12 cellular contexts compared by ENCODE assay signal in genomic region chrX:13418126-13419091, GRCh38.
DNase-seq lines count a peak whose midpoint lies in the region; FAIRE-seq and TF ChIP-seq lines count a peak whose summit lies in the region.
"Had no signal": no experiment of that assay in that cellular context is flagged by ENCODE, and none has a peak within 500 bp of the region (broad histone marks: within the 10 kb centered on the region; RNA-seq: fewer than 3 reads in every experiment).

No MANE protein-coding gene starts in this region.

- H2BK12ac ChIP-seq in mesenchymal stem cell (ENCODE audit: low read length in 2 of 2): no peak overlapping the region

- H2AFZ ChIP-seq in mesenchymal stem cell (ENCODE audit: low read depth, low read length): no peak overlapping the region

- WGBS in mesenchymal stem cell: 53% methylated on average over 4 of the region's 8 CpGs

- H3K4me1 ChIP-seq in mesenchymal stem cell (ENCODE audit: control insufficient read depth, insufficient read depth, low read depth, low read length): peaks cover 2% of the 10 kb centered on the region
- H3K4me1 ChIP-seq: heart left ventricle had no signal

- H3K9me3 ChIP-seq in mesenchymal stem cell (ENCODE audit: control insufficient read depth, low read length): no peaks in the 10 kb centered on the region
- H3K9me3 ChIP-seq: heart left ventricle, thoracic aorta had no signal

- DNase-seq in ACHN (peak; percentile 35), mesenchymal stem cell (no peak), HUDEP-2 (lab: John Stamatoyannopoulos, UW; ENCODE audit: unreplicated experiment in 76 of 76) (no peak), NCI-H1417 (lab: John Stamatoyannopoulos, UW) (no peak), NCI-H1105 treated with DMSO at 0.1 percent for 48 hours (lab: John Stamatoyannopoulos, UW) (no peak), H54 (ENCODE audit: insufficient read length, low spot score) (no peak)
- DNase-seq: activated gamma-delta T cell; CD4-positive, CD25-positive, alpha-beta regulatory T cell; heart left ventricle had no signal

- H3K18ac ChIP-seq in mesenchymal stem cell (ENCODE audit: low read depth in 1 of 2, low read length in 2 of 2): no peak overlapping the region

- no peak for TF ChIP-seq CTCF in brain (conservative IDR thresholded peaks at IDR 0.05)

- in situ Hi-C loops in ACHN (cut with HindIII; ENCODE audit: low pct_ligation_motif_present, low pct_unique_long_range_greater_than_20kb, low sequenced_read_pairs): no loop called here

- no peak overlapping the region for H3K4me3 ChIP-seq in mesenchymal stem cell (ENCODE audit: insufficient read depth in 1 of 2, low read depth in 1 of 2, low read length in 2 of 2)
- H3K4me3 ChIP-seq: heart left ventricle, thoracic aorta had no signal

- H3K4me2 ChIP-seq in mesenchymal stem cell (ENCODE audit: low read length, poor library complexity, severe bottlenecking): no peak overlapping the region

- H2BK5ac ChIP-seq in mesenchymal stem cell (ENCODE audit: low read depth, low read length, poor library complexity, severe bottlenecking): no peak overlapping the region

- H3K36me3 Mint-ChIP-seq in IgD-negative memory B cell (no peaks in the 10 kb centered on the region), brain (no peaks in the 10 kb centered on the region)
- H3K36me3 Mint-ChIP-seq: CD4-positive, CD25-positive, alpha-beta regulatory T cell had no signal

- no peak for FAIRE-seq in H54 (lab: Jason Lieb, UNC)

- H3K27me3 ChIP-seq in mesenchymal stem cell (ENCODE audit: control insufficient read depth in 1 of 2, insufficient read depth in 1 of 2, low read length in 2 of 2): no peaks in the 10 kb centered on the region

- H4K8ac ChIP-seq in mesenchymal stem cell (ENCODE audit: low read length): no peak overlapping the region

- H3K4me3 Mint-ChIP-seq in IgD-negative memory B cell (peak overlapping the region; percentile 65 to 94 (median 80)), brain (no peak overlapping the region)
- H3K4me3 Mint-ChIP-seq: CD4-positive, CD25-positive, alpha-beta regulatory T cell had no signal

- no peaks in the 10 kb centered on the region for H3K79me1 ChIP-seq in mesenchymal stem cell (replicated peaks; ENCODE audit: low read length, poor library complexity, severe bottlenecking)

- H3K9me3 Mint-ChIP-seq in IgD-negative memory B cell (peaks cover 4 to 7% (median 5%) of the 10 kb centered on the region in 3 donors), brain (peaks cover 0 to 6% (median 3%) of the 10 kb centered on the region in 5 experiments)

- no peak overlapping the region for H3K4ac ChIP-seq in mesenchymal stem cell (ENCODE audit: low read depth in 1 of 2, low read length in 2 of 2)

- H3K27ac Mint-ChIP-seq in IgD-negative memory B cell: peak overlapping the region in 2 of 3 donors; percentile 77 to 94
- H3K27ac Mint-ChIP-seq in brain: peak overlapping the region in 3 of 5 experiments; percentile 48 to 79 (median 68)
- H3K27ac Mint-ChIP-seq: CD4-positive, CD25-positive, alpha-beta regulatory T cell had no signal

- H3K36me3 ChIP-seq in mesenchymal stem cell (ENCODE audit: control insufficient read depth in 1 of 2, insufficient read depth in 2 of 2, low read depth in 1 of 2, low read length in 2 of 2): no peaks in the 10 kb centered on the region
- H3K36me3 ChIP-seq: heart left ventricle, thoracic aorta had no signal

- H3K27me3 Mint-ChIP-seq in IgD-negative memory B cell: peaks cover 3% of the 10 kb centered on the region
- H3K27me3 Mint-ChIP-seq in brain: no peaks in the 10 kb centered on the region
- H3K27me3 Mint-ChIP-seq: CD4-positive, CD25-positive, alpha-beta regulatory T cell had no signal

- H2AK5ac ChIP-seq in mesenchymal stem cell (ENCODE audit: low read length, severe bottlenecking): peak overlapping the region; percentile 65

- no peak overlapping the region for H2BK15ac ChIP-seq in mesenchymal stem cell (ENCODE audit: low read depth, poor library complexity, severe bottlenecking)

- no peak for TF ChIP-seq POLR2A in H54 (IDR thresholded peaks at IDR 0.05; ENCODE audit: low read depth, low read length)

- H2BK120ac ChIP-seq in mesenchymal stem cell (ENCODE audit: low read depth, low read length): no peak overlapping the region

- H3K27ac ChIP-seq in mesenchymal stem cell (ENCODE audit: low read length, poor library complexity, severe bottlenecking): peak overlapping the region; percentile 67
- H3K27ac ChIP-seq: heart left ventricle, thoracic aorta had no signal

- H4K91ac ChIP-seq in mesenchymal stem cell (ENCODE audit: low read length): no peak overlapping the region

- H3K4me1 Mint-ChIP-seq in IgD-negative memory B cell (peaks cover 34 to 42% (median 35%) of the 10 kb centered on the region in 3 donors), brain (peaks cover 56% of the 10 kb centered on the region)

- no peak overlapping the region for H3K9ac ChIP-seq in mesenchymal stem cell (ENCODE audit: low read length)

- no peak overlapping the region for H3K23ac ChIP-seq in mesenchymal stem cell (ENCODE audit: low read length in 2 of 2)

- H3K14ac ChIP-seq in mesenchymal stem cell (ENCODE audit: low read length in 2 of 2): no peak overlapping the region

Comparison
In these comparisons a context has a peak if more than half of its experiments do, and no peak if none do; other contexts are left out.
1. H3K4me3 Mint-ChIP-seq: peak in IgD-negative memory B cell (4 of 4); none in brain (0 of 5).